In genomic region chr5:166503506-166503905, GRCh38 we compare ENCODE assay signal across 25 cellular contexts.
"Had no signal": no experiment of that assay in that cellular context is flagged by ENCODE, and none has a peak within 500 bp of the region (broad histone marks: within the 10 kb centered on the region; RNA-seq: fewer than 3 reads in every experiment).

No MANE protein-coding gene starts in this region.

- H3K4me1 ChIP-seq: stomach, suprapubic skin, tibial artery, upper lobe of left lung, upper lobe of right lung, uterus, vagina had no signal

- ATAC-seq: stimulated activated effector memory CD8-positive, alpha-beta T cell treated with anti-CD3 and anti-CD28 coated beads, Interleukin-12 subunit alpha, Interleukin-12 subunit beta, amount 100 ng/mL, for 72 hours; stimulated activated memory B cell treated with anti-CD40 and anti-IgM and Interleukin-4, amounts not matched to agents 10 μg/mL and 1 μg/mL and 100 μg/mL, for 72 hours; stimulated activated naive B cell treated with anti-CD40 and anti-IgM and Interleukin-4, amounts not matched to agents 10 μg/mL and 1 μg/mL and 100 μg/mL, for 72 hours; stimulated activated naive CD8-positive, alpha-beta T cell treated with anti-CD3 and anti-CD28 coated beads, Interleukin-15, amount 100 ng/mL, for 72 hours; stimulated activated naive CD8-positive, alpha-beta T cell treated with anti-CD3 and anti-CD28 coated beads, Interleukin-15, Interleukin-2, amounts not matched to agents 100 U/mL and 50 U/mL, for 24 hours; upper lobe of right lung had no signal

- H3K36me3 ChIP-seq: stomach, suprapubic skin, thoracic aorta, thyroid gland, tibial artery, tibial nerve, upper lobe of left lung, upper lobe of right lung, uterus, vagina had no signal

- H3K27me3 ChIP-seq: stomach, suprapubic skin, testis, thyroid gland, tibial artery, tibial nerve, upper lobe of left lung, upper lobe of right lung, uterus, vagina had no signal

- H3K4me3 ChIP-seq: stomach, suprapubic skin, testis, thoracic aorta, thyroid gland, tibial artery, tibial nerve, upper lobe of left lung, upper lobe of right lung, uterus, vagina had no signal

- H3K27ac ChIP-seq: stomach, suprapubic skin, testis, thoracic aorta, thyroid gland, tibial artery, tibial nerve, upper lobe of left lung, upper lobe of right lung, uterus, vagina had no signal

- DNase-seq: stimulated activated CD4-positive, alpha-beta T cell treated with anti-CD3 and anti-CD28 coated beads, Interleukin-2, amount 100 ng/mL, for 48 hours; stimulated activated CD4-positive, alpha-beta T cell treated with anti-CD3 and anti-CD28 coated beads, Interleukin-4, amount 100 ng/mL, for 1 hour; stimulated activated CD4-positive, alpha-beta T cell treated with anti-CD3 and anti-CD28 coated beads, Interleukin-4, amount 100 ng/mL, for 24 hours; stimulated activated CD4-positive, alpha-beta T cell treated with anti-CD3 and anti-CD28 coated beads, Interleukin-4, amount 100 ng/mL, for 4 hours; stimulated activated CD8-positive, alpha-beta memory T cell treated with anti-CD3 and anti-CD28 coated beads, Interleukin-4, amount 100 ng/mL, for 48 hours; stimulated activated naive B cell treated with anti-CD40 and anti-IgM and Interleukin-4, amounts not matched to agents 10 μg/mL and 1 μg/mL and 100 μg/mL, for 72 hours; stimulated activated naive CD4-positive, alpha-beta T cell; stimulated activated naive CD4-positive, alpha-beta T cell treated with Interleukin-2 at 50 U/mL for 16 hours; stimulated activated naive CD8-positive, alpha-beta T cell treated with anti-CD3 and anti-CD28 coated beads, Interleukin-15, amount 100 ng/mL, for 72 hours; stimulated activated naive CD8-positive, alpha-beta T cell treated with anti-CD3 and anti-CD28 coated beads, Interleukin-15, Interleukin-2, amounts not matched to agents 100 U/mL and 50 U/mL, for 24 hours; stomach; substantia nigra; testis; thyroid gland; tibial artery; trophoblast cell; upper lobe of left lung; upper lobe of right lung; uterus had no signal

- H3K9me3 ChIP-seq: suprapubic skin, testis, thoracic aorta, thyroid gland, tibial artery, tibial nerve, upper lobe of left lung, upper lobe of right lung, uterus, vagina had no signal
